8 cellular contexts compared by ENCODE assay signal in genomic region chr1:25247024-25247828, GRCh38. TPM values are rescaled to one million over a fixed set of nuclear protein-coding genes. Genes with fewer than 3 reads are reported as not detected.
DNase-seq lines count a peak whose midpoint lies in the region; ATAC-seq and TF ChIP-seq lines count a peak whose summit lies in the region.

TSS of gene RSRP1 (minus strand) at chr1:25247454. CDS start at chr1:25246963, 491 bp downstream.

- POLR2A ChIA-PET in activated CD4-positive, alpha-beta T cell treated with anti-CD3 and anti-CD28 coated beads for 36 hours (lab: Charles Lee), result interaction anchor here (0.6 to 1.3 kb wide), 15 partner anchors 8 to 1286 kb away, joined by 3 to 37 read pairs (median 3); partner anchors contain the start of genes CLIC4 and SYF2

- no peaks in the 10 kb centered on the region for H3K9me3 Mint-ChIP-seq in activated CD4-positive, alpha-beta T cell treated with anti-CD3 and anti-CD28 coated beads for 36 hours (ENCODE audit: low read depth)

- peak; percentile 100 for TF ChIP-seq POLR2A in GM19099 (IDR thresholded peaks at IDR 0.05; ENCODE audit: extremely low read depth, insufficient read length, low read depth)

- H3K4me3 Mint-ChIP-seq in activated CD4-positive, alpha-beta T cell treated with anti-CD3 and anti-CD28 coated beads for 36 hours, result peak within 1 kb of the TSS; percentile 96

- ATAC-seq in HG03432 (IDR thresholded peaks at IDR 0.05; ENCODE audit: unreplicated experiment), result peak; percentile 85
- ATAC-seq in activated CD4-positive, alpha-beta T cell treated with anti-CD3 and anti-CD28 coated beads for 36 hours, result peak; percentile 90

- TF ChIP-seq CTCF in choroid plexus epithelial cell (conservative IDR thresholded peaks at IDR 0.05; ENCODE audit: low read depth, low read length), result peak; percentile 6

- H3K4me3 ChIP-seq in choroid plexus epithelial cell (ENCODE audit: low read depth, low read length), result peak within 1 kb of the TSS; percentile 97

- H3K27me3 Mint-ChIP-seq in activated CD4-positive, alpha-beta T cell treated with anti-CD3 and anti-CD28 coated beads for 36 hours, result no peaks in the 10 kb centered on the region

- peak within 1 kb of the TSS; percentile 99 for H3K27ac Mint-ChIP-seq in activated CD4-positive, alpha-beta T cell treated with anti-CD3 and anti-CD28 coated beads for 36 hours

- peak; percentile 100 for DNase-seq in AG20443 (ENCODE audit: low spot score)
- peak; percentile 96 for DNase-seq in NCI-H510A treated with DMSO at 0.1 percent for 48 hours (lab: John Stamatoyannopoulos, UW)
- peak; percentile 100 for DNase-seq in activated CD4-positive, alpha-beta T cell treated with anti-CD3 and anti-CD28 coated beads for 36 hours
- DNase-seq in choroid plexus epithelial cell (ENCODE audit: low read depth), result peak; percentile 99
- DNase-seq in kidney glomerular epithelial cell (lab: John Stamatoyannopoulos, UW), result peak; percentile 87
- DNase-seq in stimulated activated CD4-positive, alpha-beta T cell treated with anti-CD3 and anti-CD28 coated beads, Interleukin-1b, Interleukin-23, amount 100 ng/mL, for 1 hour (ENCODE audit: low read depth in 2 of 2), result peak; percentile 99 to 100

- intact Hi-C loops in activated CD4-positive, alpha-beta T cell treated with anti-CD3 and anti-CD28 coated beads for 36 hours (cut with DNase I, micrococcal nuclease), result loop anchor here (1.0 to 10.0 kb wide), 13 partner anchors 15 to 1266 kb away; partner anchors contain the start of genes SYF2 (in 2 of the 2), CLIC4 (in 1 of the 2), MACO1 (in 1 of the 2) and MTFR1L (in 1 of the 2)

- peaks cover 44% of the 10 kb centered on the region for H3K36me3 Mint-ChIP-seq in activated CD4-positive, alpha-beta T cell treated with anti-CD3 and anti-CD28 coated beads for 36 hours (ENCODE audit: low read depth)

- CTCF ChIA-PET in activated CD4-positive, alpha-beta T cell treated with anti-CD3 and anti-CD28 coated beads for 36 hours (lab: Charles Lee), result interaction anchor here (1.0 kb wide), 1 partner anchor 9 kb away, joined by 3 read pairs; no protein-coding TSS in a partner anchor

- peaks cover 40% of the 10 kb centered on the region for H3K4me1 Mint-ChIP-seq in activated CD4-positive, alpha-beta T cell treated with anti-CD3 and anti-CD28 coated beads for 36 hours

RNA-seq across cellular contexts. Expression of gene RSRP1, which starts in this region (rescaled TPM):
- total RNA-seq in activated CD4-positive, alpha-beta T cell treated with anti-CD3 and anti-CD28 coated beads for 36 hours, result 100 to 1,000 TPM in 1 of 2 experiments, 10 to 100 TPM in 1; 86.8 to 120 TPM

Comparison
In these comparisons a context has a peak if more than half of its experiments do, and no peak if none do; other contexts are left out.
1. Peak in every context shown above with its lines: DNase-seq, ATAC-seq and H3K4me3 ChIP-seq.